20 cellular contexts compared by ENCODE assay signal in the genomic region with DNA sequence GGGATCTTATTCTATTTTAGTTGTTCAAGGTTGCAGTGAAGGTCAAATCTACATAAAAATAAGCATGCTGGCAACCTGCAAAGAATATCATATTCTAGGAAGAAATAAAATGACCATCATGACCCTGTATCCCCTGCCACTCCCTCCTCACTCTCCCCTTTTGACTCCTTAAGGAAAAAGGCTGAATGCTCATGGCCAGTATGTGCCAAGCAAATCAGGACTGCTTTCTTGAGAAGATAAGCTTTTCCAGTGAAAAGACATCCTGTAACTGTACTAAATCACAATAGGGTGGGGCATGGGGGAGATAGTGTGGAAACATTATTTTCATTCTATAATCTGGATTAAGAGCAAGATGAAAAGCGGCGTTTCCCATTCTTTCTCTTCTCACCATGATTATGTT.
DNase-seq lines count a peak whose midpoint lies in the region; ATAC-seq, FAIRE-seq and TF ChIP-seq lines count a peak whose summit lies in the region.
"Had no signal": no experiment of that assay in that cellular context is flagged by ENCODE, and none has a peak within 500 bp of the region (broad histone marks: within the 10 kb centered on the region; RNA-seq: fewer than 3 reads in every experiment).

No MANE protein-coding gene starts in this region.

- H3K4me1 ChIP-seq in left ventricle myocardium inferior: peaks cover 21% of the 10 kb centered on the region
- H3K4me1 ChIP-seq in K562 (replicated peaks in 1 of 2; ENCODE audit: control insufficient read depth in 2 of 2, insufficient read depth in 2 of 2, low read length in 2 of 2): 0 out of 5 replicates have a peak, but pooled peaks cover 3 to 4% of the 10 kb centered on the region in 2 experiments
- H3K4me1 ChIP-seq: A549 had no signal

- POLR2A ChIA-PET in K562 (lab: Yijun Ruan, JAX): interaction anchor here (0.8 kb wide), 2 partner anchors 9 to 212 kb away, joined by 3 to 4 read pairs; no protein-coding TSS in a partner anchor

- TF ChIP-seq CTCF in left ventricle myocardium inferior (IDR thresholded peaks at IDR 0.05; ENCODE audit: borderline replicate concordance) (no peak), K562 (IDR thresholded peaks at IDR 0.05 in 2 of 3, conservative IDR thresholded peaks at IDR 0.05 in 1 of 3; ENCODE audit: insufficient read depth in 2 of 3, low read depth in 1 of 3, low read length in 3 of 3) (no peak)

- H2AFZ ChIP-seq in K562 (ENCODE audit: low read depth, low read length): no peak overlapping the region

- H3K9ac ChIP-seq in K562 (ENCODE audit: insufficient read depth in 1 of 2, low read depth in 2 of 2, low read length in 2 of 2): no peak overlapping the region
- H3K9ac ChIP-seq: BLaER1 treated with 17β-estradiol and CSF1 and Interleukin-3, amounts not matched to agents 10 nM and 100 nM had no signal

- in situ Hi-C loops in K562 (cut with MboI): no loop called here

- DNase-seq in left ventricle myocardium inferior (no peak), Right ventricle myocardium inferior (ENCODE audit: missing footprints) (no peak), K562 (ENCODE audit: extremely low read depth in 1 of 4, low spot score in 3 of 4) (no peak), left lobe of liver (ENCODE audit: low spot score) (no peak)
- DNase-seq: AML-193; Caco-2; Calu3; CD4-positive, alpha-beta T cell; CD8-positive, alpha-beta T cell; DMS79 treated with DMSO at 0.1 percent for 48 hours; GF-D8 had no signal

- intact Hi-C loops in left ventricle myocardium inferior (cut with micrococcal nuclease): no loop called here
- intact Hi-C loops in Right ventricle myocardium inferior (cut with DNase I): no loop called here
- intact Hi-C loops in K562 (cut with micrococcal nuclease): no loop called here

- H3K27me3 ChIP-seq in left ventricle myocardium inferior (ENCODE audit: low read depth) (no peaks in the 10 kb centered on the region), K562 (ENCODE audit: control insufficient read depth in 2 of 2, insufficient read depth in 2 of 2, low read length in 2 of 2) (peaks cover 0 to 5% of the 10 kb centered on the region in 2 experiments; a peak in 3 of 5 replicates)
- H3K27me3 ChIP-seq: BLaER1 treated with 17β-estradiol and CSF1 and Interleukin-3, amounts not matched to agents 10 nM and 100 nM had no signal

- H3K27ac ChIP-seq in left ventricle myocardium inferior (replicated peaks) (peak overlapping the region; percentile 15), K562 (ENCODE audit: extremely low read depth, low read depth, low read length) (no peak overlapping the region)
- H3K27ac ChIP-seq: 22Rv1; A549; BLaER1 treated with 17β-estradiol and CSF1 and Interleukin-3, amounts not matched to agents 10 nM and 100 nM; C4-2B had no signal

- no TSS peak for BruUV-seq in K562 (replicated peaks; lab: Mats Ljungman, UMichigan)

- TF ChIP-seq POLR2A in K562 (conservative IDR thresholded peaks at IDR 0.05): no peak

- no peaks in the 10 kb centered on the region for H3K36me3 ChIP-seq in left ventricle myocardium inferior
- H3K36me3 ChIP-seq in K562 (ENCODE audit: control insufficient read depth, insufficient read depth, low read length): no peaks in the 10 kb centered on the region
- H3K36me3 ChIP-seq: BLaER1 treated with 17β-estradiol and CSF1 and Interleukin-3, amounts not matched to agents 10 nM and 100 nM had no signal

- WGBS in K562 (ENCODE audit: insufficient coverage, low coverage, missing lambda C conversion rate): 4% methylated on average over 2 of the region's 2 CpGs

- no peaks in the 10 kb centered on the region for H3K79me2 ChIP-seq in K562 (ENCODE audit: control insufficient read depth, insufficient read depth, low read length)

- no peaks in the 10 kb centered on the region for H4K20me1 ChIP-seq in K562 (replicated peaks; ENCODE audit: control insufficient read depth, insufficient read depth, low read length)
- H4K20me1 ChIP-seq: BLaER1 treated with 17β-estradiol and CSF1 and Interleukin-3, amounts not matched to agents 10 nM and 100 nM had no signal

- TF ChIP-seq EP300 in K562 (IDR thresholded peaks at IDR 0.05; ENCODE audit: low read length): no peak

- H3K4me3 ChIP-seq in left ventricle myocardium inferior: no peak overlapping the region
- H3K4me3 ChIP-seq in K562: no peak overlapping the region
- H3K4me3 ChIP-seq: A549; BLaER1 treated with 17β-estradiol and CSF1 and Interleukin-3, amounts not matched to agents 10 nM and 100 nM had no signal

- CTCF ChIA-PET in K562 (lab: Yijun Ruan, JAX; ENCODE audit: low intra/inter-chr PET ratio): no interaction called here

- ATAC-seq in Right ventricle myocardium inferior (no peak), K562 (no peak), left lobe of liver (peak; percentile 19), HG02763 (IDR thresholded peaks at IDR 0.05; ENCODE audit: unreplicated experiment) (no peak)
- ATAC-seq: A549; CD8-positive, alpha-beta T cell had no signal

- no peak for TF ChIP-seq RAD21 in K562 (CRISPR knock-in tag; conservative IDR thresholded peaks at IDR 0.05 in 1 of 2, IDR thresholded peaks at IDR 0.05 in 1 of 2)

- H3K9me1 ChIP-seq in K562 (ENCODE audit: control insufficient read depth, insufficient read depth, low read length): no peaks in the 10 kb centered on the region

- H3K4me2 ChIP-seq in K562 (ENCODE audit: insufficient read depth, low read length): no peak overlapping the region
- H3K4me2 ChIP-seq: A549; BLaER1 treated with 17β-estradiol and CSF1 and Interleukin-3, amounts not matched to agents 10 nM and 100 nM had no signal

- H3K9me3 ChIP-seq in left ventricle myocardium inferior (replicated peaks): no peaks in the 10 kb centered on the region
- no peaks in the 10 kb centered on the region for H3K9me3 ChIP-seq in K562 (replicated peaks; ENCODE audit: control insufficient read depth, insufficient read depth, low read depth, low read length)
- H3K9me3 ChIP-seq: A549; BLaER1 treated with 17β-estradiol and CSF1 and Interleukin-3, amounts not matched to agents 10 nM and 100 nM; Caco-2 had no signal

- FAIRE-seq in K562 (lab: Jason Lieb, UNC): no peak
- FAIRE-seq: A549, D721Med, G401.6, GM12891, GM19239 had no signal

TF ChIP-seq in K562, 482 proteins besides CTCF, POLR2A, EP300 and RAD21:
- TF ChIP-seq ZBTB2 (IDR thresholded peaks at IDR 0.05): no peak
- 0 out of 2 replicates have a peak, but pooled peaks have one; percentile 18 for TF ChIP-seq ESRRA (IDR thresholded peaks at IDR 0.05; ENCODE audit: borderline replicate concordance, low read depth)
